In the genomic region with DNA sequence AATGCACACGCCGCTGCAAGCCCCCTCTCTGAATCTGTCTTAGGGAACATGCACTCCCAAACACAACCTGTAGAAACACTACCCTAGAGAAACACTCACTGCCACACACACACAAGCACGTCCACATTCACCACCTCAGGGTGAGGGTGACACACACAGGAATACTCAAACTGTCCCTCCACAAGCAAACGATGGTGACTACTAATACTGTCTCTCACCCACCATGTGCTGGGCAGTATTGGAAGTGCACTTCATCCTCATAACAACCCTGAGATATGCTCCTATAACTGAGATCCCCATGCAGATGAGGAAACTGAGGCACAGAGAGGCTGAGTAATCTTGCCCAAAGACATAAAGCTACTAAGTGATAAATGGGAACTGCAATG, we compare ENCODE assay signal across 13 cellular contexts. TPM values are rescaled to one million over a fixed set of nuclear protein-coding genes. Genes with fewer than 3 reads are reported as not detected.
DNase-seq lines count a peak whose midpoint lies in the region; ATAC-seq and TF ChIP-seq lines count a peak whose summit lies in the region.
"Had no signal": no experiment of that assay in that cellular context is flagged by ENCODE, and none has a peak within 500 bp of the region (broad histone marks: within the 10 kb centered on the region; RNA-seq: fewer than 3 reads in every experiment).

No MANE protein-coding gene starts in this region.

- dilution Hi-C loops in IMR-90 (cut with HindIII; ENCODE audit: low sequenced_read_pairs, unreplicated experiment), result no loop called here

- H4K8ac ChIP-seq in IMR-90 (ENCODE audit: low read depth in 2 of 2, low read length in 2 of 2), result no peak overlapping the region
- H4K8ac ChIP-seq in mesenchymal stem cell (ENCODE audit: low read length), result peak overlapping the region; percentile 51

- 100% methylated on average over 1 of the region's 4 CpGs; no CpG with 5 or more reads in 1 of the 2 experiments for WGBS in IMR-90 (ENCODE audit: extremely low coverage in 2 of 2, insufficient read length in 1 of 2), 2 experiments
- WGBS in mesenchymal stem cell, result 93% methylated on average over 4 of the region's 4 CpGs

- H2AK5ac ChIP-seq in IMR-90 (ENCODE audit: low read depth, low read length) (peak overlapping the region; percentile 64; the same call in 1 of the 2 replicates), mesenchymal stem cell (ENCODE audit: low read length, severe bottlenecking) (peak overlapping the region; percentile 53)

- no peak overlapping the region for H3K56ac ChIP-seq in IMR-90 (ENCODE audit: extremely low read depth, insufficient read depth, low read length)

- H2AFZ ChIP-seq in IMR-90 (replicated peaks; ENCODE audit: low read length, poor library complexity), result peak overlapping the region; percentile 27
- no peak overlapping the region for H2AFZ ChIP-seq in mesenchymal stem cell (ENCODE audit: low read depth, low read length)

- peaks cover 5% of the 10 kb centered on the region for H3K9me1 ChIP-seq in IMR-90 (ENCODE audit: insufficient read depth, low read length)

- H3K18ac ChIP-seq in IMR-90 (ENCODE audit: low read depth, low read length) (no peak overlapping the region), mesenchymal stem cell (ENCODE audit: low read depth in 1 of 2, low read length in 2 of 2) (no peak overlapping the region)

- H3K27ac ChIP-seq in IMR-90 (ENCODE audit: insufficient read depth, low read length) (no peak overlapping the region), angular gyrus (ENCODE audit: low read depth, low read length) (peak overlapping the region; percentile 8), mesenchymal stem cell (ENCODE audit: low read length, poor library complexity, severe bottlenecking) (no peak overlapping the region), coronary artery (no peak overlapping the region)

- no peak overlapping the region for H2BK120ac ChIP-seq in IMR-90 (ENCODE audit: low read depth, low read length)
- H2BK120ac ChIP-seq in mesenchymal stem cell (ENCODE audit: low read depth, low read length), result no peak overlapping the region

- no peaks in the 10 kb centered on the region for H3K9me3 Mint-ChIP-seq in type B pancreatic cell
- H3K9me3 Mint-ChIP-seq: CD4-positive, alpha-beta T cell had no signal

- no peaks in the 10 kb centered on the region for H3K9me3 ChIP-seq in IMR-90 (ENCODE audit: control insufficient read depth, insufficient read depth, low read length)
- no peaks in the 10 kb centered on the region for H3K9me3 ChIP-seq in mesenchymal stem cell (ENCODE audit: control insufficient read depth, low read length)
- H3K9me3 ChIP-seq: HAP-1 had no signal

- DNase-seq in IMR-90 (no peak), mesenchymal stem cell (no peak), type B pancreatic cell (ENCODE audit: extremely low spot score, unreplicated experiment) (no peak), coronary artery (ENCODE audit: low spot score) (no peak)
- DNase-seq: CD4-positive, alpha-beta T cell; DMS79; GOT3 had no signal

- no peak overlapping the region for H4K5ac ChIP-seq in IMR-90 (ENCODE audit: low read depth, low read length)

- H3K4me2 ChIP-seq in IMR-90 (ENCODE audit: low read depth, low read length) (no peak overlapping the region), mesenchymal stem cell (ENCODE audit: low read length, poor library complexity, severe bottlenecking) (no peak overlapping the region)

- H3K14ac ChIP-seq in IMR-90 (replicated peaks; ENCODE audit: low read depth, low read length), result no peak overlapping the region
- no peak overlapping the region for H3K14ac ChIP-seq in mesenchymal stem cell (ENCODE audit: low read length in 2 of 2)

- H3K36me3 ChIP-seq in IMR-90 (ENCODE audit: control insufficient read depth, insufficient read depth, low read length) (peaks cover 1% of the 10 kb centered on the region), mesenchymal stem cell (ENCODE audit: control insufficient read depth in 1 of 2, insufficient read depth in 2 of 2, low read depth in 1 of 2, low read length in 2 of 2) (peaks cover 6 to 53% of the 10 kb centered on the region in 2 experiments)
- H3K36me3 ChIP-seq: HAP-1 had no signal

- TF ChIP-seq POLR2A in IMR-90 (IDR thresholded peaks at IDR 0.05; ENCODE audit: low read depth, low read length), result no peak

- TF ChIP-seq CTCF in IMR-90 (conservative IDR thresholded peaks at IDR 0.05; ENCODE audit: low read depth, low read length) (no peak), type B pancreatic cell (conservative IDR thresholded peaks at IDR 0.05) (no peak), coronary artery (IDR thresholded peaks at IDR 0.05) (no peak)

- intact Hi-C loops in IMR-90 (cut with micrococcal nuclease), result no loop called here

- H2BK12ac ChIP-seq in mesenchymal stem cell (ENCODE audit: low read length in 2 of 2), result peak overlapping the region in 1 of 2 experiments; percentile 21

- H3K79me1 ChIP-seq in IMR-90 (ENCODE audit: low read depth in 1 of 2, low read length in 2 of 2) (peaks cover 0 to 31% of the 10 kb centered on the region in 2 experiments; a peak in 3 of 4 replicates), mesenchymal stem cell (replicated peaks; ENCODE audit: low read length, poor library complexity, severe bottlenecking) (peaks cover 12% of the 10 kb centered on the region)

- POLR2A ChIA-PET in IMR-90 (lab: Charles Lee; ENCODE audit: unreplicated experiment), result no interaction called here

- no peaks in the 10 kb centered on the region for H3K27me3 ChIP-seq in IMR-90 (ENCODE audit: control insufficient read depth, insufficient read depth, low read length)
- no peaks in the 10 kb centered on the region for H3K27me3 ChIP-seq in mesenchymal stem cell (ENCODE audit: control insufficient read depth in 1 of 2, insufficient read depth in 1 of 2, low read length in 2 of 2)

- H2AK9ac ChIP-seq in IMR-90 (replicated peaks; ENCODE audit: low read depth, low read length, poor library complexity), result no peak overlapping the region

- H3K4me3 ChIP-seq in IMR-90 (ENCODE audit: insufficient read depth, low read depth, low read length) (no peak overlapping the region), mesenchymal stem cell (ENCODE audit: insufficient read depth in 1 of 2, low read depth in 1 of 2, low read length in 2 of 2) (no peak overlapping the region), coronary artery (no peak overlapping the region)
- H3K4me3 ChIP-seq: GM12878, HAP-1 had no signal

- no TSS peak for BruUV-seq in IMR-90 (replicated peaks; lab: Mats Ljungman, UMichigan)

- H2BK5ac ChIP-seq in IMR-90 (ENCODE audit: low read depth, low read length, poor library complexity, severe bottlenecking) (no peak overlapping the region), mesenchymal stem cell (ENCODE audit: low read depth, low read length, poor library complexity, severe bottlenecking) (no peak overlapping the region)

- H3K36me3 Mint-ChIP-seq in type B pancreatic cell, result peaks cover 14% of the 10 kb centered on the region

- H3K27ac Mint-ChIP-seq in type B pancreatic cell, result peak overlapping the region; percentile 52
- H3K27ac Mint-ChIP-seq: B cell; CD4-positive, alpha-beta T cell had no signal

- H3K9ac ChIP-seq in IMR-90 (ENCODE audit: low read depth, low read length), result no peak overlapping the region
- H3K9ac ChIP-seq in mesenchymal stem cell (ENCODE audit: low read length), result no peak overlapping the region

- no peaks in the 10 kb centered on the region for H4K20me1 ChIP-seq in IMR-90 (ENCODE audit: insufficient read depth, low read length)

- in situ Hi-C loops in IMR-90 (cut with MboI; ENCODE audit: low sequenced_read_pairs), result no loop called here

- no peak overlapping the region for H4K91ac ChIP-seq in IMR-90 (ENCODE audit: insufficient read depth, low read depth, low read length)
- H4K91ac ChIP-seq in mesenchymal stem cell (ENCODE audit: low read length), result no peak overlapping the region

- no peak for ATAC-seq in IMR-90 (ENCODE audit: low read depth)
- ATAC-seq in GM21619 (IDR thresholded peaks at IDR 0.05; ENCODE audit: unreplicated experiment), result no peak
- no peak for ATAC-seq in GM19455 (IDR thresholded peaks at IDR 0.05; ENCODE audit: unreplicated experiment)
- ATAC-seq: GM12878 had no signal

- 0 out of 2 replicates have a peak overlapping the region, but pooled peaks have one; percentile 29 for H3K4ac ChIP-seq in IMR-90 (ENCODE audit: low read depth, low read length)
- no peak overlapping the region for H3K4ac ChIP-seq in mesenchymal stem cell (ENCODE audit: low read depth in 1 of 2, low read length in 2 of 2)

- 0 out of 2 replicates have a peak overlapping the region, but pooled peaks have one; percentile 13 for H3K23ac ChIP-seq in IMR-90 (ENCODE audit: low read depth, low read length)
- H3K23ac ChIP-seq in mesenchymal stem cell (ENCODE audit: low read length in 2 of 2), result no peak overlapping the region

- H2BK15ac ChIP-seq in IMR-90 (ENCODE audit: low read depth, low read length), result no peak overlapping the region
- H2BK15ac ChIP-seq in mesenchymal stem cell (ENCODE audit: low read depth, poor library complexity, severe bottlenecking), result no peak overlapping the region

- peaks cover 44% of the 10 kb centered on the region for H3K4me1 Mint-ChIP-seq in type B pancreatic cell (ENCODE audit: unreplicated experiment)
- H3K4me1 Mint-ChIP-seq: B cell had no signal

- H3K27me3 Mint-ChIP-seq in type B pancreatic cell, result no peaks in the 10 kb centered on the region

- CTCF ChIA-PET in IMR-90 (lab: Yijun Ruan, JAX), result no interaction called here

- H3K4me1 ChIP-seq in IMR-90 (ENCODE audit: control insufficient read depth, insufficient read depth, low read length) (peaks cover 3% of the 10 kb centered on the region; the same call in 1 of the 2 replicates), mesenchymal stem cell (ENCODE audit: control insufficient read depth, insufficient read depth, low read depth, low read length) (peaks cover 6% of the 10 kb centered on the region)

- H2BK20ac ChIP-seq in IMR-90 (ENCODE audit: low read depth, low read length), result no peak overlapping the region; the same call in 1 of the 2 replicates

- no peak for TF ChIP-seq RAD21 in IMR-90 (IDR thresholded peaks at IDR 0.05; ENCODE audit: low read length)

- peak overlapping the region; percentile 65 for H3K4me3 Mint-ChIP-seq in type B pancreatic cell
- H3K4me3 Mint-ChIP-seq: B cell; CD4-positive, alpha-beta T cell had no signal

TF ChIP-seq in IMR-90, 13 proteins besides CTCF, POLR2A, EP300 and RAD21 (continues in another document):
- TF ChIP-seq NFE2L2 (IDR thresholded peaks at IDR 0.05; ENCODE audit: low read depth, low read length) (no peak), RFX5 (IDR thresholded peaks at IDR 0.05; ENCODE audit: low read depth, low read length) (no peak), BHLHE40 (IDR thresholded peaks at IDR 0.05; ENCODE audit: low read depth, low read length) (no peak)

RNA-seq across cellular contexts. Expression of a gene that starts 55.0 kb away (rescaled TPM):
- total RNA-seq in IMR-90 (2012; rRNA removed) (22.4 and 23.3 TPM in 2 replicates), type B pancreatic cell (ENCODE audit: low replicate concordance) (43.5 and 55.8 TPM in 2 replicates)
- polyA plus RNA-seq in IMR-90 (2012; rRNA removed), result 10.4 and 10.6 TPM in 2 replicates
- 5.8 and 7.8 TPM in 2 replicates for polyA plus RNA-seq in IMR-90 (2012; cell fraction: cytosol; rRNA removed)
- 6.6 and 12.1 TPM in 2 replicates for polyA plus RNA-seq in IMR-90 (2012; cell fraction: nucleus; rRNA removed; ENCODE audit: low replicate concordance)
- 17.9 TPM for polyA plus RNA-seq in mesenchymal stem cell (2013, experiment 1 of 2)
- 17.4 TPM for polyA plus RNA-seq in mesenchymal stem cell (2013, experiment 2 of 2)
